Comparison of ENCODE assay signal across 1 cellular context in genomic region chr12:99282670-99283069, GRCh38.
TF ChIP-seq lines count a peak whose summit lies in the region.

No MANE protein-coding gene starts in this region.

TF ChIP-seq in GM12878, 131 proteins besides CTCF, POLR2A, EP300 and RAD21 (continued from another document):
- TF ChIP-seq ZBTB4 (CRISPR knock-in tag; IDR thresholded peaks at IDR 0.05) (no peak), JUNB (IDR thresholded peaks at IDR 0.05) (peak; percentile 34), ATF2 (IDR thresholded peaks at IDR 0.05; ENCODE audit: low read length) (no peak), PML (IDR thresholded peaks at IDR 0.05; ENCODE audit: low read length) (no peak), IRF5 (IDR thresholded peaks at IDR 0.05; ENCODE audit: borderline replicate concordance) (no peak), NRF1 (conservative IDR thresholded peaks at IDR 0.05; ENCODE audit: low read depth, low read length) (no peak), FOXM1 (IDR thresholded peaks at IDR 0.05; ENCODE audit: low read depth, low read length) (no peak), IKZF1 (conservative IDR thresholded peaks at IDR 0.05) (peak; percentile 58; the same call in 1 of the 2 replicates), YY1 (IDR thresholded peaks at IDR 0.05; ENCODE audit: low read depth, low read length) (no peak), SP1 (IDR thresholded peaks at IDR 0.05; ENCODE audit: low read depth, low read length) (no peak), PRDM15 (CRISPR knock-in tag; IDR thresholded peaks at IDR 0.05) (no peak), CBX5 (IDR thresholded peaks at IDR 0.05; ENCODE audit: low read depth) (no peak), RBBP5 (conservative IDR thresholded peaks at IDR 0.05) (no peak), POLR2AphosphoS5 (IDR thresholded peaks at IDR 0.05; ENCODE audit: low read length) (no peak), CHD1 (IDR thresholded peaks at IDR 0.05; ENCODE audit: low read depth, low read length) (no peak), TCF12 (IDR thresholded peaks at IDR 0.05; ENCODE audit: low read depth, low read length) (peak; percentile 42; the same call in 1 of the 2 replicates), SREBF2 (IDR thresholded peaks at IDR 0.05; ENCODE audit: low read length) (no peak)
